23 cellular contexts compared by ENCODE assay signal in genomic region chr17:79912552-79913330, GRCh38.
"Had no signal": no experiment of that assay in that cellular context is flagged by ENCODE, and none has a peak within 500 bp of the region (broad histone marks: within the 10 kb centered on the region; RNA-seq: fewer than 3 reads in every experiment).

No MANE protein-coding gene starts in this region.

- H3K4me1 Mint-ChIP-seq: activated CD8-positive, alpha-beta memory T cell treated with anti-CD3 and anti-CD28 coated beads, Interleukin-2, amount 10 ng/mL, durations not matched to agents 7 days and 5 days; activated naive CD8-positive, alpha-beta T cell treated with anti-CD3 and anti-CD28 coated beads, Interleukin-2, amount 50 U/mL, for 24 hours; central memory CD8-positive, alpha-beta T cell had no signal

- H3K4me3 Mint-ChIP-seq: activated CD8-positive, alpha-beta memory T cell treated with anti-CD3 and anti-CD28 coated beads, Interleukin-2, amount 10 ng/mL, durations not matched to agents 7 days and 5 days; activated naive CD8-positive, alpha-beta T cell treated with anti-CD3 and anti-CD28 coated beads, Interleukin-2, amount 50 U/mL, for 24 hours; activated T-cell treated with anti-CD3 and anti-CD28 coated beads, Interleukin-2, amount 50 U/mL, for 24 hours; activated T-helper 1 cell treated with anti-CD3 and anti-CD28 coated beads, Interleukin-12 subunit alpha, Interleukin-12 subunit beta, Interleukin-2, Interleukin-4 antibody, amounts not matched to agents 30 ng/mL and 10 ng/mL and 1 ng/mL, durations not matched to agents 14 hours and 24 hours and 36 hours; brain; central memory CD8-positive, alpha-beta T cell; T-helper 1 cell treated with Interleukin-12 subunit alpha and Interleukin-12 subunit beta and Interleukin-4 antibody, amounts not matched to agents 30 μg/mL and 1 μg/mL, for 36 hours had no signal

- H3K36me3 Mint-ChIP-seq: activated CD8-positive, alpha-beta memory T cell treated with anti-CD3 and anti-CD28 coated beads, Interleukin-2, amount 10 ng/mL, durations not matched to agents 7 days and 5 days; activated naive CD4-positive, alpha-beta T cell treated with anti-CD3 and anti-CD28 coated beads, Interleukin-2, amount 50 U/mL, for 72 hours; brain had no signal

- ATAC-seq: activated CD4-positive, CD25-positive, alpha-beta regulatory T cell treated with anti-CD3 and anti-CD28 coated beads, Interleukin-2, amount 50 U/mL, for 24 hours; activated CD8-positive, alpha-beta memory T cell treated with anti-CD3 and anti-CD28 coated beads, Interleukin-2, amount 10 ng/mL, durations not matched to agents 7 days and 5 days; activated naive CD4-positive, alpha-beta T cell treated with anti-CD3 and anti-CD28 coated beads, Interleukin-2, amount 50 U/mL, for 72 hours; activated naive CD8-positive, alpha-beta T cell treated with anti-CD3 and anti-CD28 coated beads, Interleukin-2, amount 50 U/mL, for 24 hours; PC-3 had no signal

- H3K27ac Mint-ChIP-seq: activated CD8-positive, alpha-beta memory T cell treated with anti-CD3 and anti-CD28 coated beads, Interleukin-2, amount 10 ng/mL, durations not matched to agents 7 days and 5 days; activated naive CD4-positive, alpha-beta T cell treated with anti-CD3 and anti-CD28 coated beads, Interleukin-2, amount 50 U/mL, for 72 hours; activated naive CD8-positive, alpha-beta T cell treated with anti-CD3 and anti-CD28 coated beads, Interleukin-2, amount 50 U/mL, for 24 hours; activated T-cell treated with anti-CD3 and anti-CD28 coated beads, Interleukin-2, amount 50 U/mL, for 24 hours; activated T-helper 1 cell treated with anti-CD3 and anti-CD28 coated beads, Interleukin-12 subunit alpha, Interleukin-12 subunit beta, Interleukin-2, Interleukin-4 antibody, amounts not matched to agents 30 ng/mL and 10 ng/mL and 1 ng/mL, durations not matched to agents 14 hours and 24 hours and 36 hours; brain; T-helper 1 cell treated with Interleukin-12 subunit alpha and Interleukin-12 subunit beta and Interleukin-4 antibody, amounts not matched to agents 30 μg/mL and 1 μg/mL, for 36 hours had no signal

- DNase-seq: activated CD4-positive, alpha-beta T cell treated with anti-CD3 and anti-CD28 coated beads for 4 hours; activated CD4-positive, alpha-beta T cell treated with anti-CD3 and anti-CD28 coated beads, Interleukin-2, amount 50 U/mL, for 4 hours; activated CD8-positive, alpha-beta memory T cell treated with anti-CD3 and anti-CD28 coated beads, Interleukin-2, amount 10 ng/mL, durations not matched to agents 7 days and 5 days; activated effector memory CD4-positive, alpha-beta T cell treated with anti-CD3 and anti-CD28 coated beads, Interleukin-2, amount 50 U/mL, for 16 hours; activated naive CD4-positive, alpha-beta T cell treated with Interleukin-2 at 50 U/mL for 16 hours; activated naive CD8-positive, alpha-beta T cell treated with anti-CD3 and anti-CD28 coated beads, Interleukin-2, amount 50 U/mL, for 24 hours; activated T-cell treated with anti-CD3 and anti-CD28 coated beads, Interleukin-2, amount 50 U/mL, for 24 hours; amniotic stem cell; MM.1S; NCI-H1105 treated with DMSO at 0.1 percent for 48 hours; NCI-H1436 treated with DMSO at 0.1 percent for 48 hours; NCI-H187; NCI-H2081; NCI-H446; NCI-H524; PC-3; SHP77 treated with DMSO at 0.1 percent for 48 hours had no signal

- H3K9me3 Mint-ChIP-seq: activated naive CD4-positive, alpha-beta T cell treated with anti-CD3 and anti-CD28 coated beads, Interleukin-2, amount 50 U/mL, for 72 hours; activated naive CD8-positive, alpha-beta T cell treated with anti-CD3 and anti-CD28 coated beads, Interleukin-2, amount 50 U/mL, for 24 hours; activated T-cell treated with anti-CD3 and anti-CD28 coated beads, Interleukin-2, amount 50 U/mL, for 24 hours; activated T-helper 1 cell treated with anti-CD3 and anti-CD28 coated beads, Interleukin-12 subunit alpha, Interleukin-12 subunit beta, Interleukin-2, Interleukin-4 antibody, amounts not matched to agents 30 ng/mL and 10 ng/mL and 1 ng/mL, durations not matched to agents 14 hours and 24 hours and 36 hours; brain; central memory CD8-positive, alpha-beta T cell; T-helper 1 cell treated with Interleukin-12 subunit alpha and Interleukin-12 subunit beta and Interleukin-4 antibody, amounts not matched to agents 30 μg/mL and 1 μg/mL, for 36 hours had no signal
